ENCODE assay signal across 2 cellular contexts in the genomic region with DNA sequence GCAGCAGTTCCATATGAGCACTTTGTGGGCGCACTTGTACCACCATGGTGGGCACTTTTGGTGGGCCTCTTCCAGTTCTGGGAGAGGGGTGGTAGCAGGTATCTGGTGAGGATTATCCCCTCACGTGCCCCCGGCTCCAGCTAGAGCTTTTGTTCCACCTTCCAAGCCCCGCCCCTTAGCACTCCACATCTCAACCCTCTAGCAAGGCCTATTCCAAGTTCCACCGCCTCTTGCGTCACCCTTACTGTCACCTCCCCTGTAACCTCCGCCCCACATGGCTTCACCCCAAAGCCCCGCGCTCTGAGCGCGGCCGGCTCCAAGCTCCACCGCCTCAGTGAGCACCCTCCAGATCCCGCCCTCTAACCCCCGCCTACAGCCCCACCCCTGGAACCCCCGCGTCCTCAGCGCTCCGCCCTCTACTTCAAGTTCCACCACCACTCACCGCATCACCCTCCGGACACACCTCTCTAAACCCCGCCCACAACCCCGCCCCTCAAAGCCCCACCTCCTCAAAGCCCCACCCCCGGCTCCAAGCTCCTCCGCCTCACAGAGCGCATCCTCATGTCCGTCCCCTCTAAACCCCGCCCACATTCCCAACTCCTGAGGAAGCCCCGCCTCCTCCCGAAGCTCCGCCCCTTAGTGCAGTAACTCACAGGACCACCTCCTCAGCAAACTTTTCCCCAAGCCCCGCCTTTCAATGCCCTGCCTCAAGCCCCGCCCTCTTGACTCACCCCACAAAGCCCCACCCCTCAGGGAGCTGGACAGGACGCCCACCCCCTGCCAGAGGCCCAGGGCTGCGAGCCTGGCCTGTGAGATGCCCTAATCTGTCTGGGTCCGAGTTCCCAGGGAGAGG.
A peak's percentile ranks its signal among the peaks of the same experiment; 100 is the strongest.
TF ChIP-seq lines count a peak whose summit lies in the region.

No MANE protein-coding gene starts in this region.

TF ChIP-seq in WTC11, 78 proteins besides CTCF, POLR2A, EP300 and RAD21:
- 0 out of 2 replicates have a peak, but pooled peaks have one; percentile 21 for TF ChIP-seq MAX (CRISPR knock-in tag; IDR thresholded peaks at IDR 0.05)
- TF ChIP-seq TP53 (CRISPR knock-in tag; IDR thresholded peaks at IDR 0.05), result no peak
- TF ChIP-seq ATF6 (CRISPR knock-in tag; IDR thresholded peaks at IDR 0.05), result no peak
- TF ChIP-seq USF2 (CRISPR knock-in tag; IDR thresholded peaks at IDR 0.05), result peak; percentile 62
- TF ChIP-seq NR1H2 (CRISPR knock-in tag; IDR thresholded peaks at IDR 0.05), result no peak
- peak; percentile 66 for TF ChIP-seq SP1 (CRISPR knock-in tag; conservative IDR thresholded peaks at IDR 0.05)
- TF ChIP-seq, protein P1, sequence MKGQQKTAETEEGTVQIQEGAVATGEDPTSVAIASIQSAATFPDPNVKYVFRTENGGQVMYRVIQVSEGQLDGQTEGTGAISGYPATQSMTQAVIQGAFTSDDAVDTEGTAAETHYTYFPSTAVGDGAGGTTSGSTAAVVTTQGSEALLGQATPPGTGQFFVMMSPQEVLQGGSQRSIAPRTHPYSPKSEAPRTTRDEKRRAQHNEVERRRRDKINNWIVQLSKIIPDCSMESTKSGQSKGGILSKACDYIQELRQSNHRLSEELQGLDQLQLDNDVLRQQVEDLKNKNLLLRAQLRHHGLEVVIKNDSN (CRISPR knock-in tag; IDR thresholded peaks at IDR 0.05), result 0 out of 2 replicates have a peak, but pooled peaks have one; percentile 40
- no peak for TF ChIP-seq CDX4 (CRISPR knock-in tag; IDR thresholded peaks at IDR 0.05; ENCODE audit: borderline replicate concordance)
- TF ChIP-seq CREB1 (CRISPR knock-in tag; IDR thresholded peaks at IDR 0.05), result no peak
- TF ChIP-seq ZNF281 (CRISPR knock-in tag; IDR thresholded peaks at IDR 0.05), result no peak
- TF ChIP-seq, protein P2, sequence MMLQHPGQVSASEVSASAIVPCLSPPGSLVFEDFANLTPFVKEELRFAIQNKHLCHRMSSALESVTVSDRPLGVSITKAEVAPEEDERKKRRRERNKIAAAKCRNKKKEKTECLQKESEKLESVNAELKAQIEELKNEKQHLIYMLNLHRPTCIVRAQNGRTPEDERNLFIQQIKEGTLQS (CRISPR knock-in tag; conservative IDR thresholded peaks at IDR 0.05), result peak; percentile 63; the same call in 1 of the 2 replicates
TF ChIP-seq in WTC11: peak in this region for 5.

TF ChIP-seq in endothelial cell of umbilical vein, 7 proteins besides CTCF, POLR2A, EP300 and RAD21:
- TF ChIP-seq GATA2 (IDR thresholded peaks at IDR 0.05; ENCODE audit: insufficient read depth, insufficient read length, low read depth, low read length) (no peak), FOS (IDR thresholded peaks at IDR 0.05; ENCODE audit: borderline replicate concordance, insufficient read depth, low read length) (no peak), MAX (IDR thresholded peaks at IDR 0.05; ENCODE audit: insufficient read depth, insufficient read length) (no peak), JUN (IDR thresholded peaks at IDR 0.05; ENCODE audit: borderline replicate concordance, insufficient read depth, insufficient read length, low read depth) (no peak), MYC (IDR thresholded peaks at IDR 0.05; ENCODE audit: low read depth, low read length) (no peak), EZH2 (IDR thresholded peaks at IDR 0.05; ENCODE audit: borderline replicate concordance, low read depth, low read length, severe bottlenecking) (no peak), POLR2AphosphoS5 (IDR thresholded peaks at IDR 0.05; ENCODE audit: insufficient read depth, low read depth, low read length) (no peak)
